27 cellular contexts compared by ENCODE assay signal in the genomic region with DNA sequence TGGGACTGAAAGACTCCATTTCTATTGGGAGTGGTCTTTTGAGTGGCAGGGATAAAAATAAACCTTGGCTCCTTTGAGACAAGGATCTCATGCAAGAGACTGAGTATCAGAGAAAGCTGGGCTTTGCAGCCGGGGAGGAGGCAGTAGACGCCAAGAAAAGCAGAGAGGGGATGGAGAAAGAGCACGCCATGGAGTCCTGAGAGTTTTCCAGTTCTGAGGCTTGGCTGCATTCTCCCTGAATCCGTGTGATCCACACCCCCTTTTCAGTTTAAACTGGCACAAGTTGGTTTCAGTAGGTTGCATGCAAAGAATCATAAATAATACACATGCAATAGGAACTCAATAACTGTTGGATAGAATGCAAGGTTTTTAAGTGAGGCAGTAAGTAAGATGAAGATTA. TPM values are rescaled to one million over a fixed set of nuclear protein-coding genes. Genes with fewer than 3 reads are reported as not detected.
DNase-seq lines count a peak whose midpoint lies in the region; ATAC-seq and TF ChIP-seq lines count a peak whose summit lies in the region.
"Had no signal": no experiment of that assay in that cellular context is flagged by ENCODE, and none has a peak within 500 bp of the region (broad histone marks: within the 10 kb centered on the region; RNA-seq: fewer than 3 reads in every experiment).

No MANE protein-coding gene starts in this region.

- H3K36me3 Mint-ChIP-seq in T-helper 17 cell (ENCODE audit: low read depth): peaks cover 4% of the 10 kb centered on the region
- H3K36me3 Mint-ChIP-seq: CD4-positive, alpha-beta memory T cell had no signal

- ATAC-seq in T-helper 17 cell (no peak), GM18909 (IDR thresholded peaks at IDR 0.05; ENCODE audit: poor library complexity, unreplicated experiment) (no peak)
- ATAC-seq: A549 had no signal

- no peaks in the 10 kb centered on the region for H4K20me1 ChIP-seq in osteoblast (ENCODE audit: insufficient read depth, low read length)

- no peaks in the 10 kb centered on the region for H3K27me3 ChIP-seq in osteoblast (ENCODE audit: insufficient read depth, low read length)

- H3K27ac ChIP-seq in osteoblast (ENCODE audit: low read depth, low read length): no peak overlapping the region
- H3K27ac ChIP-seq: A549, HL-60, PC-9, SJSA1 had no signal

- peak overlapping the region; percentile 51 for H3K4me3 Mint-ChIP-seq in T-helper 17 cell
- H3K4me3 Mint-ChIP-seq: CD4-positive, alpha-beta memory T cell; HFFc6 had no signal

- H3K4me1 ChIP-seq in osteoblast (ENCODE audit: insufficient read depth, low read length): peaks cover 18% of the 10 kb centered on the region

- no peak for TF ChIP-seq CTCF in osteoblast (IDR thresholded peaks at IDR 0.05; ENCODE audit: extremely low read depth, low read depth, low read length)

- H2AFZ ChIP-seq in osteoblast (ENCODE audit: low read length): no peak overlapping the region
- H2AFZ ChIP-seq: PC-9 had no signal

- no peaks in the 10 kb centered on the region for H3K79me2 ChIP-seq in osteoblast (ENCODE audit: insufficient read depth, low read length)

- DNase-seq in T-helper 17 cell (no peak), astrocyte of the hippocampus (ENCODE audit: low read depth, low spot score) (peak; percentile 54), fibroblast of peridontal ligament (ENCODE audit: extremely low read depth) (peak; percentile 35), osteoblast (ENCODE audit: insufficient read length, low spot score, missing footprints) (peak; percentile 69), middle frontal gyrus (ENCODE audit: extremely low spot score, low spot score) (no peak), head of caudate nucleus (no peak), Kasumi-1 (lab: John Stamatoyannopoulos, UW) (no peak)
- DNase-seq: C1 segment of cervical spinal cord; CD4-positive, alpha-beta memory T cell; COR-L47; DMS53; HFFc6; Karpas-422; MV-4-11; NCI-H1105 treated with DMSO at 0.1 percent for 48 hours; NCI-H146; NCI-H2029 treated with DMSO at 0.1 percent for 48 hours; NCI-H526 treated with DMSO at 0.1 percent for 48 hours; PC-9; Right ventricle myocardium superior had no signal

- H3K4me3 ChIP-seq in osteoblast (ENCODE audit: insufficient read depth, low read length): no peak overlapping the region
- H3K4me3 ChIP-seq: A549, PC-9, SJSA1 had no signal

- H3K9me3 ChIP-seq in T-helper 17 cell (ENCODE audit: control insufficient read depth, low read length, poor library complexity, severe bottlenecking) (no peaks in the 10 kb centered on the region), osteoblast (ENCODE audit: low read depth, low read length) (no peaks in the 10 kb centered on the region)
- H3K9me3 ChIP-seq: A549, SJSA1 had no signal

- H3K27ac Mint-ChIP-seq in T-helper 17 cell: no peak overlapping the region
- H3K27ac Mint-ChIP-seq: HFFc6 had no signal

- H3K4me2 ChIP-seq in osteoblast (ENCODE audit: insufficient read depth, low read length): peak overlapping the region; percentile 26
- H3K4me2 ChIP-seq: A549, PC-9 had no signal

- no peaks in the 10 kb centered on the region for H3K36me3 ChIP-seq in osteoblast (ENCODE audit: insufficient read depth, low read length)
- H3K36me3 ChIP-seq: SJSA1 had no signal

- intact Hi-C loops in head of caudate nucleus (cut with DNase I): no loop called here

- H3K27me3 Mint-ChIP-seq in T-helper 17 cell: peaks cover 33% of the 10 kb centered on the region

- no peaks in the 10 kb centered on the region for H3K4me1 Mint-ChIP-seq in T-helper 17 cell
- H3K4me1 Mint-ChIP-seq: CD4-positive, alpha-beta memory T cell had no signal

RNA-seq across cellular contexts. Expression of gene PDIA5, which starts 12.4 kb away (rescaled TPM):
- total RNA-seq in T-helper 17 cell: 1 to 10 TPM; 4.6 to 6.2 TPM
- total RNA-seq in osteoblast: 54.3 and 54.5 TPM in 2 replicates

RNA-seq across cellular contexts. Expression of gene SEMA5B, which starts 26.9 kb away (rescaled TPM):
- total RNA-seq in T-helper 17 cell (not detected), osteoblast (not detected in 2 replicates)
- total RNA-seq: CD4-positive, alpha-beta memory T cell; Daoy; HFFc6; M059J; PC-9; RPMI7951; SJSA1 had no signal

Comparison
In these comparisons a context has a peak if more than half of its experiments do, and no peak if none do; other contexts are left out.
1. DNase-seq: peak in astrocyte of the hippocampus (single experiment), fibroblast of peridontal ligament (single experiment) and osteoblast (single experiment); none in T-helper 17 cell (0 of 3), middle frontal gyrus (single experiment), head of caudate nucleus (0 of 42) and Kasumi-1 (0 of 2).